26 cellular contexts compared by ENCODE assay signal in the genomic region with DNA sequence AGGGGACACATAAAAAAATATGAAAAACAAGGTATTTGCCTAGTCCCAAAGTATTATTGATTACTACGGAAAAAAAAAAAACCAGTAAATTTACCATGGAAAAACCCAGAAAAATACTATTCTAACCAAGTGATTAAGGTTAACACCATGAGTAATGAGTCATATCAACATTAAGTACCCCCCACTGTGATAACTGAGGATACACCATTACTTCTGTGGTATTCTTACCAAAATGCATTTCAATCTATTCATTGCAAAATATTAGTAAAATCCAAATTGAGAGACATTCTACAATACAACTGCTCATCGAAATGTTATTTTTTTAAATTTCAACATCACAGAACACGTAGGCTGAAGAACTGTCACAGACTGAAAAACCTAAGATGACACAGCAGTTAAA.
"Had no signal": no experiment of that assay in that cellular context is flagged by ENCODE, and none has a peak within 500 bp of the region (broad histone marks: within the 10 kb centered on the region; RNA-seq: fewer than 3 reads in every experiment).

No MANE protein-coding gene starts in this region.

- H3K4me1 ChIP-seq: left ventricle myocardium inferior, pancreas, prostate gland, stomach, testis, thyroid gland, transverse colon, upper lobe of left lung, vagina had no signal

- H3K9me3 ChIP-seq: left ventricle myocardium inferior, pancreas, prostate gland, stomach, testis, thyroid gland, transverse colon, upper lobe of left lung, vagina had no signal

- H3K27ac ChIP-seq: left ventricle myocardium inferior, pancreas, prostate gland, skin epidermis, stomach, testis, thyroid gland, transverse colon, upper lobe of left lung, vagina had no signal

- FAIRE-seq: islet of Langerhans, kidney, pancreas had no signal

- H3K36me3 ChIP-seq: left ventricle myocardium inferior, pancreas, prostate gland, stomach, thyroid gland, transverse colon, upper lobe of left lung, vagina had no signal

- ATAC-seq: left colon; naive thymus-derived CD8-positive, alpha-beta T cell; pancreas; right cardiac atrium; sciatic nerve; stimulated activated naive B cell treated with anti-CD40 and anti-IgM and Interleukin-4, amounts not matched to agents 10 μg/mL and 1 μg/mL and 100 μg/mL, for 72 hours; stimulated activated naive CD8-positive, alpha-beta T cell treated with anti-CD3 and anti-CD28 coated beads, Interleukin-15, Interleukin-2, amounts not matched to agents 100 U/mL and 50 U/mL, for 24 hours had no signal

- H3K4me3 ChIP-seq: left ventricle myocardium inferior, pancreas, prostate gland, skin epidermis, stomach, testis, thyroid gland, transverse colon, upper lobe of left lung, vagina had no signal

- DNase-seq: hypothalamus; immature natural killer cell; kidney; left colon; left ventricle myocardium inferior; naive thymus-derived CD8-positive, alpha-beta T cell; pancreas; posterior cingulate gyrus; retina; right cardiac atrium; stimulated activated CD4-positive, alpha-beta T cell treated with anti-CD3 and anti-CD28 coated beads, Interleukin-12 subunit alpha, Interleukin-12 subunit beta, amount 100 ng/mL, for 4 hours; stimulated activated CD4-positive, alpha-beta T cell treated with anti-CD3 and anti-CD28 coated beads, Interleukin-15, amount 100 ng/mL, for 24 hours; stimulated activated CD4-positive, alpha-beta T cell treated with anti-CD3 and anti-CD28 coated beads, Interleukin-2, amount 100 ng/mL, for 24 hours; stimulated activated CD4-positive, alpha-beta T cell treated with anti-CD3 and anti-CD28 coated beads, Interleukin-4, amount 100 ng/mL, for 1 hour; stimulated activated naive B cell treated with anti-CD40 and anti-IgM and Interleukin-4, amounts not matched to agents 10 μg/mL and 1 μg/mL and 100 μg/mL, for 72 hours; stimulated activated naive CD8-positive, alpha-beta T cell treated with anti-CD3 and anti-CD28 coated beads, Interleukin-15, Interleukin-2, amounts not matched to agents 100 U/mL and 50 U/mL, for 24 hours; stomach; testis; thyroid gland; transverse colon; upper lobe of left lung had no signal

- H3K27me3 ChIP-seq: pancreas, stomach, testis, thyroid gland, transverse colon, upper lobe of left lung, vagina had no signal
